Comparison of ENCODE assay signal across 9 cellular contexts in the genomic region with DNA sequence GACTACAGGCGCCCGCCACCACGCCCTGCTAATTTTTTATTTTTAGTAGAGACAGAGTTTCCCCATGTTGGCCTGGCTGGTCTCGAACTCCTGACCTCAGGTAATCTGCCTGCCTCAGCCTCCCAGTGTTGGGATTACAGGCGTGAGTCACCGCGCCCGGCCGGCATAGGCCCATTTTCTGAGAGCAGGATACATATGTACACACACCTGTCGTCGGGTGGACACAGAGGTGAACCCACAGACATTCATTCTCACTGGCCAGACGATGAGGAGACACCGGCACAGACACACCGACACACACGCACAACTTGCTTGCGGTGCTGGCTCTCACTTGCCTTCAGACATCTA. TPM values are rescaled to one million over a fixed set of nuclear protein-coding genes. Genes with fewer than 3 reads are reported as not detected.
DNase-seq lines count a peak whose midpoint lies in the region; ATAC-seq and TF ChIP-seq lines count a peak whose summit lies in the region.
"Had no signal": no experiment of that assay in that cellular context is flagged by ENCODE, and none has a peak within 500 bp of the region (broad histone marks: within the 10 kb centered on the region; RNA-seq: fewer than 3 reads in every experiment).

No MANE protein-coding gene starts in this region.

- H3K27me3 Mint-ChIP-seq in CD8-positive, alpha-beta memory T cell: peaks cover 22 to 26% of the 10 kb centered on the region in 2 donors
- peaks cover 8% of the 10 kb centered on the region for H3K27me3 Mint-ChIP-seq in progenitor cell of endocrine pancreas

- DNase-seq in CD8-positive, alpha-beta memory T cell: no peak
- DNase-seq in WERI-Rb-1: peak; percentile 37
- DNase-seq in foreskin keratinocyte: no peak
- DNase-seq in progenitor cell of endocrine pancreas (ENCODE audit: low spot score, unreplicated experiment): no peak
- no peak for DNase-seq in left lung
- DNase-seq in mucosa of gallbladder (ENCODE audit: low spot score): no peak
- no peak for DNase-seq in NCI-H524 (lab: John Stamatoyannopoulos, UW)
- DNase-seq in NCI-H2171 treated with DMSO at 0.1 percent for 48 hours (lab: John Stamatoyannopoulos, UW): no peak
- DNase-seq: SW 1271 had no signal

- CTCF ChIA-PET in CD8-positive, alpha-beta memory T cell (lab: Charles Lee): interaction anchor here (1.1 to 2.2 kb wide), 2 partner anchors 11 to 461 kb away, joined by 3 to 8 read pairs; no protein-coding TSS in a partner anchor

- ATAC-seq in foreskin keratinocyte: peak; percentile 12
- no peak for ATAC-seq in left lung

- peak overlapping the region in 6 of 7 donors; percentile 52 to 80 (median 64) for H3K4me3 Mint-ChIP-seq in CD8-positive, alpha-beta memory T cell
- peak overlapping the region; percentile 74 for H3K4me3 Mint-ChIP-seq in progenitor cell of endocrine pancreas (ENCODE audit: low read depth)

- no peaks in the 10 kb centered on the region for H3K9me3 ChIP-seq in CD8-positive, alpha-beta memory T cell (ENCODE audit: low read length)
- H3K9me3 ChIP-seq in WERI-Rb-1 (ENCODE audit: severe bottlenecking) (no peaks in the 10 kb centered on the region), left lung (no peaks in the 10 kb centered on the region)

- peaks cover 4% of the 10 kb centered on the region for H3K27me3 ChIP-seq in CD8-positive, alpha-beta memory T cell (ENCODE audit: insufficient read depth, low read length, poor library complexity, severe bottlenecking)
- no peaks in the 10 kb centered on the region for H3K27me3 ChIP-seq in WERI-Rb-1 (ENCODE audit: insufficient read depth, low read depth, severe bottlenecking)
- no peaks in the 10 kb centered on the region for H3K27me3 ChIP-seq in foreskin keratinocyte
- peaks cover 0 to 24% of the 10 kb centered on the region in 2 donors for H3K27me3 ChIP-seq in left lung

- H3K9me3 Mint-ChIP-seq in CD8-positive, alpha-beta memory T cell: no peaks in the 10 kb centered on the region
- no peaks in the 10 kb centered on the region for H3K9me3 Mint-ChIP-seq in progenitor cell of endocrine pancreas (ENCODE audit: low read depth)

- POLR2A ChIA-PET in CD8-positive, alpha-beta memory T cell (lab: Charles Lee): interaction anchor here (0.5 kb wide), 1 partner anchor 45 kb away, joined by 3 read pairs; no protein-coding TSS in a partner anchor

- H3K4me1 ChIP-seq in CD8-positive, alpha-beta memory T cell (ENCODE audit: insufficient read depth, low read length): no peaks in the 10 kb centered on the region
- no peaks in the 10 kb centered on the region for H3K4me1 ChIP-seq in foreskin keratinocyte
- peaks cover 4 to 10% of the 10 kb centered on the region in 2 donors for H3K4me1 ChIP-seq in left lung

- TF ChIP-seq CTCF in WERI-Rb-1 (IDR thresholded peaks at IDR 0.05; ENCODE audit: low read depth, low read length) (no peak), foreskin keratinocyte (conservative IDR thresholded peaks at IDR 0.05) (no peak), progenitor cell of endocrine pancreas (IDR thresholded peaks at IDR 0.05; ENCODE audit: unreplicated experiment) (no peak), left lung (IDR thresholded peaks at IDR 0.05) (no peak)

- peaks cover 0 to 4% (median 0%) of the 10 kb centered on the region in 3 donors for H3K36me3 Mint-ChIP-seq in CD8-positive, alpha-beta memory T cell
- peaks cover 2% of the 10 kb centered on the region for H3K36me3 Mint-ChIP-seq in progenitor cell of endocrine pancreas (ENCODE audit: insufficient read depth)

- H3K4me3 ChIP-seq in CD8-positive, alpha-beta memory T cell (ENCODE audit: low read length): no peak overlapping the region
- H3K4me3 ChIP-seq in WERI-Rb-1 (ENCODE audit: low read depth, low read length): peak overlapping the region; percentile 65
- H3K4me3 ChIP-seq in left lung: peak overlapping the region in 1 of 2 donors; percentile 32

- intact Hi-C loops in left lung (cut with DNase I): no loop called here

- no peaks in the 10 kb centered on the region for H3K36me3 ChIP-seq in CD8-positive, alpha-beta memory T cell (ENCODE audit: insufficient read depth, low read length)
- H3K36me3 ChIP-seq in WERI-Rb-1 (no peaks in the 10 kb centered on the region), left lung (no peaks in the 10 kb centered on the region)

- peak overlapping the region in 1 of 8 donors; percentile 79 for H3K27ac Mint-ChIP-seq in CD8-positive, alpha-beta memory T cell
- no peak overlapping the region for H3K27ac Mint-ChIP-seq in progenitor cell of endocrine pancreas

- H3K4me1 Mint-ChIP-seq in CD8-positive, alpha-beta memory T cell: peaks cover 4 to 11% (median 8%) of the 10 kb centered on the region in 3 donors
- peaks cover 5% of the 10 kb centered on the region for H3K4me1 Mint-ChIP-seq in progenitor cell of endocrine pancreas (ENCODE audit: low read depth)

- H3K27ac ChIP-seq in CD8-positive, alpha-beta memory T cell (ENCODE audit: low read depth, low read length): no peak overlapping the region
- H3K27ac ChIP-seq in WERI-Rb-1 (no peak overlapping the region), foreskin keratinocyte (no peak overlapping the region), left lung (no peak overlapping the region)

RNA-seq across cellular contexts. Expression of gene PTCH2, which starts 0.7 kb away (rescaled TPM):
- total RNA-seq in CD8-positive, alpha-beta memory T cell: 1 to 10 TPM; 1.1 to 1.7 TPM
- polyA plus RNA-seq in CD8-positive, alpha-beta memory T cell: not detected
- 0.31 and 0.67 TPM in 2 replicates for total RNA-seq in foreskin keratinocyte
- polyA plus RNA-seq in foreskin keratinocyte: 0.04 and 0.06 TPM in 2 replicates
- 2.9 and 3.0 TPM in 2 replicates for total RNA-seq in progenitor cell of endocrine pancreas
- 1 to 10 TPM; 1.0 to 1.1 TPM for total RNA-seq in left lung
- total RNA-seq in mucosa of gallbladder: 1.9 TPM

RNA-seq across cellular contexts. Expression of gene BTBD19, which starts 34.1 kb away (rescaled TPM):
- 1 to 10 TPM; 7.3 to 7.8 TPM for total RNA-seq in CD8-positive, alpha-beta memory T cell
- 0.24 TPM for polyA plus RNA-seq in CD8-positive, alpha-beta memory T cell
- total RNA-seq in foreskin keratinocyte (1.6 and 1.9 TPM in 2 replicates), progenitor cell of endocrine pancreas (26.7 and 27.5 TPM in 2 replicates), left lung (10 to 100 TPM; 15.3 to 19.7 TPM), mucosa of gallbladder (7.8 TPM)
- polyA plus RNA-seq in foreskin keratinocyte: 1.4 and 1.6 TPM in 2 replicates

RNA-seq across cellular contexts. Expression of gene DYNLT4, which starts 35.2 kb away (rescaled TPM):
- under 1 TPM; 0.28 to 0.31 TPM for total RNA-seq in CD8-positive, alpha-beta memory T cell
- not detected for polyA plus RNA-seq in CD8-positive, alpha-beta memory T cell
- total RNA-seq in foreskin keratinocyte: not detected in 2 replicates
- 0.09 TPM in 1 of 2 replicates, not detected in the other for polyA plus RNA-seq in foreskin keratinocyte
- 0.55 and 0.79 TPM in 2 replicates for total RNA-seq in progenitor cell of endocrine pancreas
- total RNA-seq in left lung: 1 to 10 TPM in 1 of 2 donors, not detected in 1; 1.6 TPM
- not detected for total RNA-seq in mucosa of gallbladder

RNA-seq across cellular contexts. Expression of gene PLK3, which starts 42.2 kb away (rescaled TPM):
- total RNA-seq in CD8-positive, alpha-beta memory T cell: 100 to 1,000 TPM; 104 to 114 TPM
- polyA plus RNA-seq in CD8-positive, alpha-beta memory T cell: 22.5 TPM
- total RNA-seq in foreskin keratinocyte (34.2 and 35.6 TPM in 2 replicates), progenitor cell of endocrine pancreas (11.8 and 13.3 TPM in 2 replicates), left lung (10 to 100 TPM; 33.0 to 47.2 TPM), mucosa of gallbladder (14.7 TPM)
- 39.3 and 39.9 TPM in 2 replicates for polyA plus RNA-seq in foreskin keratinocyte

RNA-seq across cellular contexts. Expression of gene BEST4, which starts 54.4 kb away (rescaled TPM):
- 1 to 10 TPM; 1.2 to 1.4 TPM for total RNA-seq in CD8-positive, alpha-beta memory T cell
- polyA plus RNA-seq in CD8-positive, alpha-beta memory T cell: 0.54 TPM
- total RNA-seq in foreskin keratinocyte (0.14 TPM in 1 of 2 replicates, not detected in the other), progenitor cell of endocrine pancreas (2.1 and 2.4 TPM in 2 replicates), left lung (under 1 TPM; 0.23 to 0.52 TPM), mucosa of gallbladder (0.37 TPM)
- 0.07 and 0.08 TPM in 2 replicates for polyA plus RNA-seq in foreskin keratinocyte
